In genomic region chr1:12464028-12464427, GRCh38 we compare ENCODE assay signal across 15 cellular contexts.
DNase-seq lines count a peak whose midpoint lies in the region; ATAC-seq and TF ChIP-seq lines count a peak whose summit lies in the region.
"Had no signal": no experiment of that assay in that cellular context is flagged by ENCODE, and none has a peak within 500 bp of the region (broad histone marks: within the 10 kb centered on the region; RNA-seq: fewer than 3 reads in every experiment).

No MANE protein-coding gene starts in this region.

- H4K20me1 ChIP-seq in SK-N-SH (ENCODE audit: insufficient read depth), result no peaks in the 10 kb centered on the region

- H3K36me3 ChIP-seq in SK-N-SH (replicated peaks in 1 of 2; ENCODE audit: control insufficient read depth in 1 of 2, insufficient read depth in 2 of 2, low read length in 1 of 2), result peaks cover 0 to 3% of the 10 kb centered on the region in 2 experiments
- H3K36me3 ChIP-seq in psoas muscle (ENCODE audit: insufficient read depth in 1 of 2, low read depth in 1 of 2), result no peaks in the 10 kb centered on the region

- H3K9ac ChIP-seq in SK-N-SH, result peak overlapping the region; percentile 7; the same call in 1 of the 2 replicates

- H3K79me2 ChIP-seq in SK-N-SH (ENCODE audit: insufficient read depth), result no peaks in the 10 kb centered on the region

- H3F3A ChIP-seq in SK-N-SH (replicated peaks; ENCODE audit: insufficient read depth), result no peaks in the 10 kb centered on the region

- 94% methylated on average over 3 of the region's 3 CpGs for WGBS in SK-N-SH (ENCODE audit: low lambda C conversion rate)
- 46% methylated on average over 3 of the region's 3 CpGs for WGBS in right cardiac atrium
- WGBS in psoas muscle, 3 donors, result 17 to 27% (median 26%) methylated on average over 3 of the region's 3 CpGs

- DNase-seq in SK-N-SH (no peak), right cardiac atrium (no peak), psoas muscle (peak in 1 of 2 donors; percentile 58), HuH-7 (ENCODE audit: low spot score) (no peak), hypothalamus (lab: John Stamatoyannopoulos, UW) (no peak), NCI-H82 (lab: John Stamatoyannopoulos, UW) (no peak), OCI-M1 (lab: John Stamatoyannopoulos, UW) (no peak)
- DNase-seq: activated CD4-positive, alpha-beta T cell treated with anti-CD3 and anti-CD28 coated beads for 48 hours; activated T-cell treated with anti-CD3 and anti-CD28 coated beads, Interleukin-2, amount 50 U/mL, for 1 hour; CD4-positive, alpha-beta memory T cell; SHP77; substantia nigra; T1000 had no signal

- H3K4me1 ChIP-seq in SK-N-SH (ENCODE audit: control insufficient read depth in 1 of 2, insufficient read depth in 2 of 2, low read depth in 1 of 2, low read length in 1 of 2), result peaks cover 16 to 21% of the 10 kb centered on the region in 2 experiments
- peaks cover 25% of the 10 kb centered on the region for H3K4me1 ChIP-seq in right cardiac atrium (ENCODE audit: control insufficient read depth, insufficient read depth, low read length)
- H3K4me1 ChIP-seq in psoas muscle, result peaks cover 58% of the 10 kb centered on the region

- H3K27ac ChIP-seq in SK-N-SH (ENCODE audit: low read depth in 2 of 2, low read length in 1 of 2) (peak overlapping the region; percentile 44 to 83), right cardiac atrium (ENCODE audit: low read length) (no peak overlapping the region), psoas muscle (peak overlapping the region; percentile 74)
- H3K27ac ChIP-seq: 22Rv1 had no signal

- POLR2A ChIA-PET in SK-N-SH (lab: Yijun Ruan, JAX), result no interaction called here

- H3K9me2 ChIP-seq in SK-N-SH, result no peaks in the 10 kb centered on the region

- H3K4me2 ChIP-seq in SK-N-SH, result peak overlapping the region; percentile 40

- H2AFZ ChIP-seq in SK-N-SH (ENCODE audit: low read depth), result no peak overlapping the region

- CTCF ChIA-PET in SK-N-SH (lab: Yijun Ruan, JAX), result no interaction called here

- no peak overlapping the region for H3K4me3 ChIP-seq in SK-N-SH (ENCODE audit: low read depth in 2 of 2, low read length in 1 of 2)
- H3K4me3 ChIP-seq in right cardiac atrium (ENCODE audit: low read length), result no peak overlapping the region
- no peak overlapping the region for H3K4me3 ChIP-seq in psoas muscle

- TF ChIP-seq RAD21 in SK-N-SH (IDR thresholded peaks at IDR 0.05; ENCODE audit: low read length), result no peak

- H3K9me3 ChIP-seq in SK-N-SH (no peaks in the 10 kb centered on the region), right cardiac atrium (ENCODE audit: control insufficient read depth, low read length) (no peaks in the 10 kb centered on the region), psoas muscle (no peaks in the 10 kb centered on the region)

- no peak for ATAC-seq in SK-N-SH treated with all-trans-retinoic acid at 6 μM for 48 hours
- peak; percentile 4 to 45 for ATAC-seq in right cardiac atrium
- peak; percentile 65 to 84 (median 74) for ATAC-seq in psoas muscle

- TF ChIP-seq CTCF in SK-N-SH (IDR thresholded peaks at IDR 0.05), result no peak
- TF ChIP-seq CTCF in psoas muscle (IDR thresholded peaks at IDR 0.05), result no peak

- intact Hi-C loops in right cardiac atrium (cut with DNase I), result no loop called here
- intact Hi-C loops in psoas muscle (cut with DNase I), result loop anchor here in 1 of 2 donors (5.0 kb wide), 1 partner anchor 37 kb away; no protein-coding TSS in a partner anchor

- H3K27me3 ChIP-seq in SK-N-SH (ENCODE audit: insufficient read depth), result no peaks in the 10 kb centered on the region
- no peaks in the 10 kb centered on the region for H3K27me3 ChIP-seq in right cardiac atrium (ENCODE audit: control insufficient read depth, insufficient read depth)
- H3K27me3 ChIP-seq in psoas muscle (ENCODE audit: insufficient read depth in 3 of 3, low read length in 2 of 3), result no peaks in the 10 kb centered on the region

- no peak for TF ChIP-seq EP300 in SK-N-SH (IDR thresholded peaks at IDR 0.05; ENCODE audit: borderline replicate concordance in 1 of 2, low read depth in 1 of 2, low read length in 1 of 2)

TF ChIP-seq in SK-N-SH, 30 proteins besides CTCF, POLR2A, EP300 and RAD21:
- TF ChIP-seq CHD2 (IDR thresholded peaks at IDR 0.05; ENCODE audit: low read length, partially characterized antibody) (no peak), ELF1 (IDR thresholded peaks at IDR 0.05) (no peak), MEF2A (IDR thresholded peaks at IDR 0.05; ENCODE audit: borderline replicate concordance, low read depth) (no peak), RXRA (IDR thresholded peaks at IDR 0.05; ENCODE audit: borderline replicate concordance, low read depth) (no peak), PBX3 (IDR thresholded peaks at IDR 0.05) (no peak), SMC3 (IDR thresholded peaks at IDR 0.05; ENCODE audit: low read depth, low read length) (no peak), USF2 (IDR thresholded peaks at IDR 0.05; ENCODE audit: borderline replicate concordance, low read depth, low read length) (no peak), NFIC (IDR thresholded peaks at IDR 0.05; ENCODE audit: borderline replicate concordance) (no peak), RFX5 (IDR thresholded peaks at IDR 0.05; ENCODE audit: low read length) (no peak), TCF12 (IDR thresholded peaks at IDR 0.05) (no peak), FOXM1 (IDR thresholded peaks at IDR 0.05; ENCODE audit: low read depth) (no peak)
TF ChIP-seq in SK-N-SH: peak in this region for 0.

TF ChIP-seq in SK-N-SH treated with all-trans-retinoic acid at 6 μM for 48 hours, 23 proteins besides CTCF, POLR2A, EP300 and RAD21:
- no peak for TF ChIP-seq ZNF70 (CRISPR knock-in tag; IDR thresholded peaks at IDR 0.05)
- no peak for TF ChIP-seq PATZ1 (CRISPR knock-in tag; IDR thresholded peaks at IDR 0.05; ENCODE audit: borderline replicate concordance)
- no peak for TF ChIP-seq CSDC2 (CRISPR knock-in tag; IDR thresholded peaks at IDR 0.05)
- no peak for TF ChIP-seq OSR1 (CRISPR knock-in tag; IDR thresholded peaks at IDR 0.05)
- TF ChIP-seq CSRNP3 (CRISPR knock-in tag; IDR thresholded peaks at IDR 0.05), result no peak
- TF ChIP-seq SNAI2 (CRISPR knock-in tag; IDR thresholded peaks at IDR 0.05), result no peak
- TF ChIP-seq ZFP30 (CRISPR knock-in tag; IDR thresholded peaks at IDR 0.05), result no peak
- no peak for TF ChIP-seq POU6F1 (CRISPR knock-in tag; IDR thresholded peaks at IDR 0.05; ENCODE audit: borderline replicate concordance, low read depth)
- TF ChIP-seq ZNF8 (CRISPR knock-in tag; IDR thresholded peaks at IDR 0.05), result no peak
- TF ChIP-seq ESRRG (CRISPR knock-in tag; IDR thresholded peaks at IDR 0.05), result no peak
